In genomic region chr18:2218101-2218500, GRCh38 we compare ENCODE assay signal across 30 cellular contexts.
"Had no signal": no experiment of that assay in that cellular context is flagged by ENCODE, and none has a peak within 500 bp of the region (broad histone marks: within the 10 kb centered on the region; RNA-seq: fewer than 3 reads in every experiment).

No MANE protein-coding gene starts in this region.

- H3K4me3 Mint-ChIP-seq: activated CD8-positive, alpha-beta T cell treated with anti-CD3 and anti-CD28 coated beads for 36 hours; activated naive CD4-positive, alpha-beta T cell treated with anti-CD3 and anti-CD28 coated beads, Interleukin-2, amount 50 U/mL, for 24 hours; activated naive CD8-positive, alpha-beta T cell treated with anti-CD3 and anti-CD28 coated beads, Interleukin-2, amount 10 ng/mL, durations not matched to agents 7 days and 5 days; activated T-cell treated with anti-CD3 and anti-CD28 coated beads, Interleukin-2, amount 50 U/mL, for 24 hours; brain had no signal

- H3K9ac ChIP-seq: KMS-11 had no signal

- FAIRE-seq: bronchial epithelial cell, TTC549 had no signal

- H3K4me2 ChIP-seq: KMS-11 had no signal

- H3K4me1 Mint-ChIP-seq: activated naive CD4-positive, alpha-beta T cell treated with anti-CD3 and anti-CD28 coated beads, Interleukin-2, amount 50 U/mL, for 24 hours; activated naive CD8-positive, alpha-beta T cell treated with anti-CD3 and anti-CD28 coated beads, Interleukin-2, amount 10 ng/mL, durations not matched to agents 7 days and 5 days had no signal

- DNase-seq: activated CD4-positive, alpha-beta T cell treated with anti-CD3 and anti-CD28 coated beads for 1 hour; activated CD4-positive, alpha-beta T cell treated with anti-CD3 and anti-CD28 coated beads for 48 hours; activated CD4-positive, alpha-beta T cell treated with anti-CD3 and anti-CD28 coated beads, Interleukin-2, amount 50 U/mL, for 4 hours; activated CD4-positive, CD25-positive, alpha-beta regulatory T cell; activated CD8-positive, alpha-beta T cell treated with anti-CD3 and anti-CD28 coated beads for 36 hours; activated gamma-delta T cell; activated naive CD4-positive, alpha-beta T cell treated with Interleukin-2 at 50 U/mL for 16 hours; activated naive CD8-positive, alpha-beta T cell treated with anti-CD3 and anti-CD28 coated beads, Interleukin-2, amount 10 ng/mL, durations not matched to agents 7 days and 5 days; activated T-cell treated with anti-CD3 and anti-CD28 coated beads, Interleukin-2, amount 50 U/mL, for 24 hours; anterior cingulate cortex; caudate nucleus; cerebellar nuclear complex; NCI-H1105; NCI-H1417 treated with DMSO at 0.1 percent for 48 hours; NCI-H187 treated with DMSO at 0.1 percent for 48 hours; NCI-H2081; NCI-H2171 treated with DMSO at 0.1 percent for 48 hours; NCI-H2227 treated with DMSO at 0.1 percent for 48 hours; NCI-H446 treated with DMSO at 0.1 percent for 48 hours; NCI-H524 treated with DMSO at 0.1 percent for 48 hours; NK-92 treated with Interleukin-12 subunit alpha and Interleukin-12 subunit beta, amount 100 ng/mL, for 24 hours; Right ventricle myocardium superior; T1000; WERI-Rb-1 had no signal

- H3K36me3 Mint-ChIP-seq: activated naive CD4-positive, alpha-beta T cell treated with anti-CD3 and anti-CD28 coated beads, Interleukin-2, amount 50 U/mL, for 24 hours; activated naive CD8-positive, alpha-beta T cell treated with anti-CD3 and anti-CD28 coated beads, Interleukin-2, amount 10 ng/mL, durations not matched to agents 7 days and 5 days; brain had no signal

- ATAC-seq: activated CD8-positive, alpha-beta T cell treated with anti-CD3 and anti-CD28 coated beads for 36 hours had no signal

- H3K27ac Mint-ChIP-seq: activated CD8-positive, alpha-beta T cell treated with anti-CD3 and anti-CD28 coated beads for 36 hours; activated naive CD4-positive, alpha-beta T cell treated with anti-CD3 and anti-CD28 coated beads, Interleukin-2, amount 50 U/mL, for 24 hours; activated naive CD8-positive, alpha-beta T cell treated with anti-CD3 and anti-CD28 coated beads, Interleukin-2, amount 10 ng/mL, durations not matched to agents 7 days and 5 days; activated T-cell treated with anti-CD3 and anti-CD28 coated beads, Interleukin-2, amount 50 U/mL, for 24 hours; activated T-helper 2 cell treated with anti-CD3 and anti-CD28 coated beads, Interferon-gamma antibody, Interleukin-2, Interleukin-4, amounts not matched to agents 10 μg/mL and 5 μg/mL and 100 μg/mL, durations not matched to agents 14 hours and 24 hours and 36 hours had no signal

- H3K27me3 Mint-ChIP-seq: brain had no signal

- H3K9me3 Mint-ChIP-seq: activated CD8-positive, alpha-beta T cell treated with anti-CD3 and anti-CD28 coated beads for 36 hours; activated naive CD8-positive, alpha-beta T cell treated with anti-CD3 and anti-CD28 coated beads, Interleukin-2, amount 10 ng/mL, durations not matched to agents 7 days and 5 days; activated T-cell treated with anti-CD3 and anti-CD28 coated beads, Interleukin-2, amount 50 U/mL, for 24 hours; activated T-helper 2 cell treated with anti-CD3 and anti-CD28 coated beads, Interferon-gamma antibody, Interleukin-2, Interleukin-4, amounts not matched to agents 10 μg/mL and 5 μg/mL and 100 μg/mL, durations not matched to agents 14 hours and 24 hours and 36 hours had no signal

- H3K36me3 ChIP-seq: WERI-Rb-1 had no signal

- H3K27ac ChIP-seq: KMS-11, WERI-Rb-1 had no signal
